Comparison of ENCODE assay signal across 23 cellular contexts in the genomic region with DNA sequence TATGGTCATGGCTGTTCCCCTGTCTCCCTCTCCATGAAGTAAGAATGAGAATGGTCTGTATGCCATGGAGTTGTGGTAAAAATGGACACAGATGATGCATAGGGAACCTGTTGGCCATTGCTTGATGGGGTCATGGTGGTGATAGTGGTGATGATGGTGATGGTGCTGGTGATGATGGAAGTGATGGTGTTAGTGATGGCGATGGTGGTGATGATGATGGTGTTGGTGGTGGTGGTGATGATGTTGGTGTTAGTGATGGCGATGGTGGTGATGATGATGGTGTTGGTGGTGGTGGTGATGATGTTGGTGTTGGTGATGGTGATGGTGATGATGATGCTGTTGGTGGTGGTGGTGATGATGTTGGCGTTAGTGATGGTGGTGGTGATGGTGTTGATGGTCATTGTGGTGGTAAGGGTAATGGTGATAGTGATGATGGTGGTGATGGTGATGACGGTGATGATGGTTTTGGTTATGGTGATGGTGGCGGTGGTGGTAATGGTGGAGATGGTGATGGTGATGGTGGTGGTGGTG. TPM values are rescaled to one million over a fixed set of nuclear protein-coding genes. Genes with fewer than 3 reads are reported as not detected.
DNase-seq lines count a peak whose midpoint lies in the region; ATAC-seq, FAIRE-seq and TF ChIP-seq lines count a peak whose summit lies in the region.
"Had no signal": no experiment of that assay in that cellular context is flagged by ENCODE, and none has a peak within 500 bp of the region (broad histone marks: within the 10 kb centered on the region; RNA-seq: fewer than 3 reads in every experiment).

No MANE protein-coding gene starts in this region.

- no peak overlapping the region for H3K56ac ChIP-seq in H9 (ENCODE audit: insufficient read length, low read depth, low read length)

- H2AK5ac ChIP-seq in H9 (ENCODE audit: insufficient read length, low read length) = no peak overlapping the region

- H2BK20ac ChIP-seq in H9 (ENCODE audit: low read depth, low read length, poor library complexity, severe bottlenecking) = no peak overlapping the region

- H3K9ac ChIP-seq in H9 (ENCODE audit: extremely low read depth, insufficient read length, low read length) (no peak overlapping the region), GM12878 (ENCODE audit: control insufficient read depth, insufficient read depth, low read length) (no peak overlapping the region)
- H3K9ac ChIP-seq: KMS-11 had no signal

- H3K9me3 Mint-ChIP-seq in activated naive CD4-positive, alpha-beta T cell treated with anti-CD3 and anti-CD28 coated beads, Interleukin-2, amount 10 ng/mL, durations not matched to agents 7 days and 5 days = peaks cover 8% of the 10 kb centered on the region
- peaks cover 7 to 8% of the 10 kb centered on the region in 2 experiments for H3K9me3 Mint-ChIP-seq in H9
- peaks cover 0 to 9% (median 0%) of the 10 kb centered on the region in 11 donors for H3K9me3 Mint-ChIP-seq in naive thymus-derived CD4-positive, alpha-beta T cell
- H3K9me3 Mint-ChIP-seq: CD8-positive, alpha-beta memory T cell had no signal

- no peak overlapping the region for H3T11ph ChIP-seq in H9 (ENCODE audit: low read length)

- H2AFZ ChIP-seq in H9 (ENCODE audit: low read length) (no peak overlapping the region), GM12878 (ENCODE audit: control insufficient read depth, low read depth, low read length) (no peak overlapping the region)

- in situ Hi-C loops in GM12878 (cut with MboI) = no loop called here

- H3K27me3 Mint-ChIP-seq in activated naive CD4-positive, alpha-beta T cell treated with anti-CD3 and anti-CD28 coated beads, Interleukin-2, amount 10 ng/mL, durations not matched to agents 7 days and 5 days = peaks cover 14% of the 10 kb centered on the region
- H3K27me3 Mint-ChIP-seq in H9 (ENCODE audit: low read depth) = peaks cover 6% of the 10 kb centered on the region
- H3K27me3 Mint-ChIP-seq in naive thymus-derived CD4-positive, alpha-beta T cell = peaks cover 0 to 7% (median 0%) of the 10 kb centered on the region in 5 donors

- H3K36me3 ChIP-seq in GM12878 (ENCODE audit: control insufficient read depth in 2 of 2, insufficient read depth in 2 of 2, low read length in 1 of 2) = no peaks in the 10 kb centered on the region
- H3K36me3 ChIP-seq in naive thymus-derived CD4-positive, alpha-beta T cell (ENCODE audit: control insufficient read depth in 2 of 3, insufficient read depth in 3 of 3, low read length in 3 of 3) = no peaks in the 10 kb centered on the region

- POLR2A ChIA-PET in GM12878 (lab: Charles Lee) = no interaction called here
- POLR2A ChIA-PET in naive thymus-derived CD4-positive, alpha-beta T cell (lab: Charles Lee) = interaction anchor here (0.7 kb wide), 1 partner anchor 758 kb away, joined by 3 read pairs; no protein-coding TSS in a partner anchor

- CTCF ChIA-PET in activated naive CD4-positive, alpha-beta T cell treated with anti-CD3 and anti-CD28 coated beads, Interleukin-2, amount 10 ng/mL, durations not matched to agents 7 days and 5 days (lab: Charles Lee) = interaction anchor here (0.7 to 1.4 kb wide), 2 partner anchors 28 to 460 kb away, joined by 3 to 5 read pairs; no protein-coding TSS in a partner anchor
- CTCF ChIA-PET in GM12878 (lab: Yijun Ruan, JAX) = interaction anchor here (1.0 kb wide), 1 partner anchor 459 kb away, joined by 4 read pairs; no protein-coding TSS in a partner anchor
- CTCF ChIA-PET in naive thymus-derived CD4-positive, alpha-beta T cell (lab: Charles Lee) = no interaction called here

- H3K9me3 ChIP-seq in H9 (ENCODE audit: control insufficient read depth, low read depth, low read length) (no peaks in the 10 kb centered on the region), GM12878 (replicated peaks; ENCODE audit: control insufficient read depth, insufficient read depth, low read length) (no peaks in the 10 kb centered on the region)
- peaks cover 0 to 4% (median 0%) of the 10 kb centered on the region in 3 experiments for H3K9me3 ChIP-seq in naive thymus-derived CD4-positive, alpha-beta T cell (ENCODE audit: control insufficient read depth in 2 of 3, low read length in 3 of 3)

- peaks cover 19% of the 10 kb centered on the region for H3K4me1 Mint-ChIP-seq in activated naive CD4-positive, alpha-beta T cell treated with anti-CD3 and anti-CD28 coated beads, Interleukin-2, amount 10 ng/mL, durations not matched to agents 7 days and 5 days
- peaks cover 0 to 6% of the 10 kb centered on the region in 2 experiments; a peak in 2 of 4 replicates for H3K4me1 Mint-ChIP-seq in H9
- H3K4me1 Mint-ChIP-seq in naive thymus-derived CD4-positive, alpha-beta T cell = peaks cover 13 to 26% (median 23%) of the 10 kb centered on the region in 7 donors

- RAD21 ChIA-PET in GM12878 (lab: Charles Lee; ENCODE audit: unreplicated experiment) = no interaction called here

- ATAC-seq in GM12878 = no peak
- ATAC-seq in naive thymus-derived CD4-positive, alpha-beta T cell = no peak
- ATAC-seq in left colon = no peak
- ATAC-seq: Panc1, SK-N-SH treated with all-trans-retinoic acid at 6 μM for 48 hours had no signal

- no peak overlapping the region for H4K91ac ChIP-seq in H9 (ENCODE audit: insufficient read length, low read depth, low read length)

- DNase-seq in activated naive CD4-positive, alpha-beta T cell treated with anti-CD3 and anti-CD28 coated beads, Interleukin-2, amount 10 ng/mL, durations not matched to agents 7 days and 5 days = no peak
- no peak for DNase-seq in activated naive CD4-positive, alpha-beta T cell treated with Interleukin-2 at 50 U/mL for 16 hours
- DNase-seq in H9 = no peak
- no peak for DNase-seq in GM12878 (ENCODE audit: low read depth, low spot score)
- DNase-seq in naive thymus-derived CD4-positive, alpha-beta T cell = no peak
- no peak for DNase-seq in left colon
- no peak for DNase-seq in germinal center (ENCODE audit: low spot score)
- DNase-seq: Calu3; CD8-positive, alpha-beta memory T cell; DMS153; NCI-H1105; NCI-H2029 treated with DMSO at 0.1 percent for 48 hours; NCI-H226; NCI-H510A treated with DMSO at 0.1 percent for 48 hours; NCI-H774 had no signal

- no peak for TF ChIP-seq CTCF in H9 (conservative IDR thresholded peaks at IDR 0.05)
- TF ChIP-seq CTCF in GM12878 (IDR thresholded peaks at IDR 0.05 in 2 of 3, conservative IDR thresholded peaks at IDR 0.05 in 1 of 3; ENCODE audit: control insufficient read depth in 2 of 3, extremely low read depth in 1 of 3, insufficient read depth in 1 of 3, low read depth in 3 of 3, low read length in 3 of 3) = no peak

- H2BK15ac ChIP-seq in H9 (ENCODE audit: low read depth, low read length) = no peak overlapping the region

- H4K20me1 ChIP-seq in H9 (ENCODE audit: control insufficient read depth, insufficient read depth, insufficient read length) = no peaks in the 10 kb centered on the region
- no peaks in the 10 kb centered on the region for H4K20me1 ChIP-seq in GM12878 (ENCODE audit: control insufficient read depth, insufficient read depth)

- TF ChIP-seq POLR2A in GM12878 (IDR thresholded peaks at IDR 0.05; ENCODE audit: low read depth, low read length) = no peak

- no peaks in the 10 kb centered on the region for H3K23me2 ChIP-seq in H9 (ENCODE audit: insufficient read length, low read depth, low read length, poor library complexity, severe bottlenecking)

- H3K4me3 ChIP-seq in GM12878 = no peak overlapping the region
- no peak overlapping the region for H3K4me3 ChIP-seq in naive thymus-derived CD4-positive, alpha-beta T cell (ENCODE audit: low read length)

- peak; percentile 27 for FAIRE-seq in GM12878 (lab: Jason Lieb, UNC)
- FAIRE-seq: A204.1, GM18507, H54 had no signal

- TF ChIP-seq RAD21 in GM12878 (IDR thresholded peaks at IDR 0.05; ENCODE audit: insufficient read depth, low read depth, low read length) = no peak

- H3K79me1 ChIP-seq in H9 (ENCODE audit: insufficient read depth, low read depth, low read length, poor library complexity, severe bottlenecking) = no peaks in the 10 kb centered on the region

- H3K27ac ChIP-seq in H9 (ENCODE audit: insufficient read length, low read depth, low read length) (no peak overlapping the region), GM12878 (ENCODE audit: control insufficient read depth, insufficient read depth) (no peak overlapping the region)
- no peak overlapping the region for H3K27ac ChIP-seq in naive thymus-derived CD4-positive, alpha-beta T cell (ENCODE audit: low read depth, low read length)
- H3K27ac ChIP-seq: C4-2B, HL-60, KMS-11 had no signal

- H3K27ac Mint-ChIP-seq in activated naive CD4-positive, alpha-beta T cell treated with anti-CD3 and anti-CD28 coated beads, Interleukin-2, amount 10 ng/mL, durations not matched to agents 7 days and 5 days = peak overlapping the region; percentile 43
- no peak overlapping the region; a peak in 1 of 7 replicates for H3K27ac Mint-ChIP-seq in H9
- peak overlapping the region in 5 of 9 donors; percentile 3 to 66 (median 47) for H3K27ac Mint-ChIP-seq in naive thymus-derived CD4-positive, alpha-beta T cell

- WGBS in H9 (ENCODE audit: extremely low coverage, insufficient read length, low lambda C conversion rate) = 100% methylated on average over 4 of the region's 5 CpGs
- 61% methylated on average over 5 of the region's 5 CpGs for WGBS in GM12878 (ENCODE audit: insufficient coverage, insufficient replicate concordance, low lambda C conversion rate, missing lambda C conversion rate)

- H2BK12ac ChIP-seq in H9 (ENCODE audit: insufficient read length, low read depth, low read length) = no peak overlapping the region

- H3K4me2 ChIP-seq in H9 (ENCODE audit: insufficient read depth, insufficient read length, low read length) = no peak overlapping the region
- H3K4me2 ChIP-seq in GM12878 (ENCODE audit: control insufficient read depth, insufficient read depth) = no peak overlapping the region
- H3K4me2 ChIP-seq: KMS-11 had no signal

- no peak overlapping the region for H4K8ac ChIP-seq in H9 (replicated peaks; ENCODE audit: insufficient read length, low read depth, low read length)

- intact Hi-C loops in GM12878 (cut with micrococcal nuclease; ENCODE audit: unreplicated experiment) (no loop called here), left colon (cut with DNase I, micrococcal nuclease) (no loop called here)
- intact Hi-C loops in naive thymus-derived CD4-positive, alpha-beta T cell (cut with micrococcal nuclease) = loop anchor here in 1 of 2 donors (5.0 kb wide), 2 partner anchors 37 to 97 kb away; no protein-coding TSS in a partner anchor

- H3K18ac ChIP-seq in H9 (ENCODE audit: insufficient read length, low read depth, low read length) = no peak overlapping the region

- H3K36me3 Mint-ChIP-seq in activated naive CD4-positive, alpha-beta T cell treated with anti-CD3 and anti-CD28 coated beads, Interleukin-2, amount 10 ng/mL, durations not matched to agents 7 days and 5 days = no peaks in the 10 kb centered on the region
- H3K36me3 Mint-ChIP-seq in H9 (ENCODE audit: insufficient read depth in 1 of 3, low read depth in 3 of 3) = peaks cover 0 to 5% (median 0%) of the 10 kb centered on the region in 3 experiments; a peak in 1 of 7 replicates
- peaks cover 0 to 8% (median 0%) of the 10 kb centered on the region in 5 donors for H3K36me3 Mint-ChIP-seq in naive thymus-derived CD4-positive, alpha-beta T cell
- H3K36me3 Mint-ChIP-seq: CD8-positive, alpha-beta memory T cell had no signal

- H2BK120ac ChIP-seq in H9 (ENCODE audit: low read depth, low read length, poor library complexity, severe bottlenecking) = no peak overlapping the region

- no peak overlapping the region for H3K14ac ChIP-seq in H9 (ENCODE audit: insufficient read depth, low read length)

- H3K79me2 ChIP-seq in H9 (ENCODE audit: insufficient read depth, low read length) (no peaks in the 10 kb centered on the region), GM12878 (ENCODE audit: control insufficient read depth, insufficient read depth, low read length) (no peaks in the 10 kb centered on the region)

- peak overlapping the region; percentile 58 for H4K5ac ChIP-seq in H9 (ENCODE audit: insufficient read length, low read depth, low read length)

- H2BK5ac ChIP-seq in H9 (ENCODE audit: insufficient read length, low read length) = no peak overlapping the region

- no TSS peak for BruUV-seq in GM12878 (replicated peaks; lab: Mats Ljungman, UMichigan)

- H3K23ac ChIP-seq in H9 (ENCODE audit: insufficient read length, low read depth, low read length) = no peak overlapping the region

- no peak overlapping the region for H3K4me3 Mint-ChIP-seq in activated naive CD4-positive, alpha-beta T cell treated with anti-CD3 and anti-CD28 coated beads, Interleukin-2, amount 10 ng/mL, durations not matched to agents 7 days and 5 days
- H3K4me3 Mint-ChIP-seq in H9 = peak overlapping the region in 1 of 2 experiments; percentile 1; a peak in 1 of 5 replicates
- peak overlapping the region in 5 of 10 donors; percentile 4 to 32 (median 20) for H3K4me3 Mint-ChIP-seq in naive thymus-derived CD4-positive, alpha-beta T cell

- no peak for TF ChIP-seq EP300 in GM12878 (IDR thresholded peaks at IDR 0.05; ENCODE audit: borderline replicate concordance in 1 of 2, control insufficient read depth in 1 of 2, low read depth in 2 of 2, low read length in 2 of 2)

- H3K4ac ChIP-seq in H9 (ENCODE audit: low read depth, low read length) = no peak overlapping the region

- SMC1A ChIA-PET in GM12878 (lab: Charles Lee; ENCODE audit: uncharacterized antibody, unreplicated experiment) = no interaction called here

- H3K27me3 ChIP-seq in H9 (ENCODE audit: insufficient read depth, low read length) (no peaks in the 10 kb centered on the region), GM12878 (replicated peaks in 1 of 2; ENCODE audit: control insufficient read depth in 2 of 2, insufficient read depth in 2 of 2, low read length in 1 of 2) (peaks cover 0 to 1% of the 10 kb centered on the region in 2 experiments; a peak in 1 of 4 replicates)
- no peaks in the 10 kb centered on the region for H3K27me3 ChIP-seq in naive thymus-derived CD4-positive, alpha-beta T cell (ENCODE audit: control insufficient read depth in 2 of 2, insufficient read depth in 2 of 2, low read length in 2 of 2)

- H3K4me1 ChIP-seq in H9 (ENCODE audit: insufficient read depth, low read length) = no peaks in the 10 kb centered on the region
- no peaks in the 10 kb centered on the region for H3K4me1 ChIP-seq in GM12878 (ENCODE audit: control insufficient read depth, insufficient read depth, low read length)
- H3K4me1 ChIP-seq in naive thymus-derived CD4-positive, alpha-beta T cell (ENCODE audit: control insufficient read depth in 2 of 2, insufficient read depth in 2 of 2, low read length in 2 of 2) = peaks cover 10 to 17% of the 10 kb centered on the region in 2 donors

RNA-seq across cellular contexts. Expression of gene CACNA1I, which starts 5.1 kb away (rescaled TPM):
- total RNA-seq in H9 (2021) = 0.50 and 0.53 TPM in 2 replicates
- total RNA-seq in GM12878 (2013; cell fraction: nucleolus; rRNA removed) = 0.07 and 0.10 TPM in 2 replicates
- not detected in 2 replicates for total RNA-seq in GM12878 (2014; rRNA removed)
- not detected in 2 replicates for total RNA-seq in GM12878 (2014; rRNA removed; fragmentation: Illumina TruSeq; extraction: Trizol)
- total RNA-seq in GM12878 (2021) = 0.03 TPM in 2 replicates
- not detected for polyA plus RNA-seq in GM12878 (2011; ENCODE audit: low read depth)
- 0.01 TPM in 1 of 2 replicates, not detected in the other for polyA plus RNA-seq in GM12878 (2011; rRNA removed)
- polyA plus RNA-seq in GM12878 (2011; cell fraction: cytosol; rRNA removed) = 0.01 TPM in 1 of 2 replicates, not detected in the other
- polyA plus RNA-seq in GM12878 (2011; cell fraction: nucleus; rRNA removed) = 0.04 and 0.06 TPM in 2 replicates
- not detected in 2 replicates for polyA plus RNA-seq in GM12878 (2012)
- polyA plus RNA-seq in GM12878 (2014; fragmentation: Illumina TruSeq; extraction: Trizol) = not detected in 2 replicates
- not detected for polyA plus RNA-seq in GM12878 (2014; fragmentation: Nextera tagmentation; extraction: Ambion mirVana)
- not detected in 2 replicates for polyA plus RNA-seq in GM12878 (2014; rRNA removed)
- not detected for polyA plus RNA-seq in GM12878 (2016; fragmentation: Nextera tagmentation; extraction: Ambion mirVana)
- under 0.01 TPM in 1 of 2 replicates, not detected in the other for polyA minus RNA-seq in GM12878 (2011; rRNA and poly(A)+ RNA removed)
- not detected in 2 replicates for polyA minus RNA-seq in GM12878 (2011; cell fraction: cytosol; rRNA and poly(A)+ RNA removed)
- not detected in 2 replicates for polyA minus RNA-seq in GM12878 (2011; cell fraction: nucleus; rRNA and poly(A)+ RNA removed)
- 10 to 100 TPM in 4 of 5 experiments, 1 to 10 TPM in 1; 4.5 to 51.2 (median 30.9) TPM for total RNA-seq in naive thymus-derived CD4-positive, alpha-beta T cell
- 1 to 10 TPM in 1 of 2 donors, under 1 TPM in 1; 0.40 to 1.8 TPM for polyA plus RNA-seq in naive thymus-derived CD4-positive, alpha-beta T cell
- under 1 TPM; 0.18 to 0.31 TPM for total RNA-seq in left colon

RNA-seq across cellular contexts. Expression of gene RPS19BP1, which starts 32.9 kb away (rescaled TPM):
- total RNA-seq in H9 (2021) (65.0 and 72.2 TPM in 2 replicates), GM12878 (2014; rRNA removed) (106 and 132 TPM in 2 replicates), GM12878 (2014; rRNA removed; fragmentation: Illumina TruSeq; extraction: Trizol) (36.6 and 47.5 TPM in 2 replicates), GM12878 (2021) (83.6 and 85.7 TPM in 2 replicates), left colon (10 to 100 TPM; 57.6 to 60.7 TPM)
- total RNA-seq in GM12878 (2013; cell fraction: nucleolus; rRNA removed) = 43.6 and 46.7 TPM in 2 replicates
- 23.5 TPM for polyA plus RNA-seq in GM12878 (2011; ENCODE audit: low read depth)
- polyA plus RNA-seq in GM12878 (2011; rRNA removed) (48.1 and 71.5 TPM in 2 replicates), GM12878 (2014; fragmentation: Illumina TruSeq; extraction: Trizol) (8.8 and 20.3 TPM in 2 replicates), GM12878 (2014; fragmentation: Nextera tagmentation; extraction: Ambion mirVana) (10 to 100 TPM in 1 of 2 experiments, 1 to 10 TPM in 1; 2.7 to 14.3 TPM), GM12878 (2014; rRNA removed) (146 and 170 TPM in 2 replicates), GM12878 (2016; fragmentation: Nextera tagmentation; extraction: Ambion mirVana) (100 to 1,000 TPM; 178 to 206 TPM)
- 100 and 140 TPM in 2 replicates for polyA plus RNA-seq in GM12878 (2011; cell fraction: cytosol; rRNA removed)
- polyA plus RNA-seq in GM12878 (2011; cell fraction: nucleus; rRNA removed) = 73.0 and 84.9 TPM in 2 replicates
- polyA plus RNA-seq in GM12878 (2012) = 59.4 and 59.8 TPM in 2 replicates
- polyA minus RNA-seq in GM12878 (2011; rRNA and poly(A)+ RNA removed) = 11.3 and 24.2 TPM in 2 replicates
- 8.0 and 9.8 TPM in 2 replicates for polyA minus RNA-seq in GM12878 (2011; cell fraction: cytosol; rRNA and poly(A)+ RNA removed)
- 19.3 and 32.1 TPM in 2 replicates for polyA minus RNA-seq in GM12878 (2011; cell fraction: nucleus; rRNA and poly(A)+ RNA removed)
- total RNA-seq in naive thymus-derived CD4-positive, alpha-beta T cell = 10 to 100 TPM; 35.2 to 67.4 (median 61.5) TPM
- 100 to 1,000 TPM in 1 of 2 donors, 10 to 100 TPM in 1; 98.6 to 162 TPM for polyA plus RNA-seq in naive thymus-derived CD4-positive, alpha-beta T cell

RNA-seq across cellular contexts. Expression of gene ATF4, which starts 45.1 kb away (rescaled TPM):
- total RNA-seq in H9 (2021) (455 TPM in 2 replicates), GM12878 (2014; rRNA removed) (308 and 320 TPM in 2 replicates), GM12878 (2014; rRNA removed; fragmentation: Illumina TruSeq; extraction: Trizol) (340 and 355 TPM in 2 replicates), GM12878 (2021) (326 and 331 TPM in 2 replicates), left colon (100 to 1,000 TPM; 256 to 277 TPM)
- 140 and 144 TPM in 2 replicates for total RNA-seq in GM12878 (2013; cell fraction: nucleolus; rRNA removed)
- 395 TPM for polyA plus RNA-seq in GM12878 (2011; ENCODE audit: low read depth)
- polyA plus RNA-seq in GM12878 (2011; rRNA removed) (566 and 603 TPM in 2 replicates), GM12878 (2014; fragmentation: Illumina TruSeq; extraction: Trizol) (520 and 576 TPM in 2 replicates), GM12878 (2014; fragmentation: Nextera tagmentation; extraction: Ambion mirVana) (100 to 1,000 TPM in 1 of 2 experiments, 10 to 100 TPM in 1; 88.3 to 187 TPM), GM12878 (2014; rRNA removed) (508 and 605 TPM in 2 replicates), GM12878 (2016; fragmentation: Nextera tagmentation; extraction: Ambion mirVana) (100 to 1,000 TPM; 165 to 178 TPM)
- polyA plus RNA-seq in GM12878 (2011; cell fraction: cytosol; rRNA removed) = 689 and 827 TPM in 2 replicates
- 737 and 862 TPM in 2 replicates for polyA plus RNA-seq in GM12878 (2011; cell fraction: nucleus; rRNA removed)
- 477 and 719 TPM in 2 replicates for polyA plus RNA-seq in GM12878 (2012)
- polyA minus RNA-seq in GM12878 (2011; rRNA and poly(A)+ RNA removed) = 145 and 253 TPM in 2 replicates
- 58.9 and 61.0 TPM in 2 replicates for polyA minus RNA-seq in GM12878 (2011; cell fraction: cytosol; rRNA and poly(A)+ RNA removed)
- 146 and 184 TPM in 2 replicates for polyA minus RNA-seq in GM12878 (2011; cell fraction: nucleus; rRNA and poly(A)+ RNA removed)
- 100 to 1,000 TPM; 235 to 293 (median 244) TPM for total RNA-seq in naive thymus-derived CD4-positive, alpha-beta T cell
- polyA plus RNA-seq in naive thymus-derived CD4-positive, alpha-beta T cell = 100 to 1,000 TPM in 1 of 2 donors, 10 to 100 TPM in 1; 68.9 to 118 TPM

Comparison
In these comparisons a context has a peak if more than half of its experiments do, and no peak if none do; other contexts are left out.
1. H3K27ac Mint-ChIP-seq: peak in activated naive CD4-positive, alpha-beta T cell treated with anti-CD3 and anti-CD28 coated beads, Interleukin-2, amount 10 ng/mL, durations not matched to agents 7 days and 5 days (single experiment) and naive thymus-derived CD4-positive, alpha-beta T cell (5 of 9); none in H9 (0 of 3).